ENCODE assay signal across 16 cellular contexts in the genomic region with DNA sequence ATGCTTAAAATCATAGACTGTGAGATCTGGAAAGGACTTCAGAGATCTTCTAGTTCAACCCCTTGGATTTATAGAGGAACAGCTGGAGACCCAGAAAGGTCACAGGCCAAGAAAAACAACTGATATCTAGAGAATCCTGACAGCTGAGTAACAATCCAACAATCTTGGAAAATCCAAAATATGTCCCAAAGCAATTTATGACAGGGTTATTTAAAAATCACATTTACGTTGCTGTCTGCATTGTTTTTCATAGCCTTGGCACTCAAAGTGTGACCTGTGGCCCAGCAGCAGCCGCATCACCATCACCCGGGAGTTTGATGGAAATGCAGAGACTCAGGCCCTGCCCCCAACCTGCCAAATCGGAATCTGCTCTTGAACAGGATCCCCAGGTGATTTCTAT.
DNase-seq lines count a peak whose midpoint lies in the region; ATAC-seq and TF ChIP-seq lines count a peak whose summit lies in the region.
"Had no signal": no experiment of that assay in that cellular context is flagged by ENCODE, and none has a peak within 500 bp of the region (broad histone marks: within the 10 kb centered on the region; RNA-seq: fewer than 3 reads in every experiment).

No MANE protein-coding gene starts in this region.

- peaks cover 23% of the 10 kb centered on the region for H3K36me3 ChIP-seq in skeletal muscle satellite cell (ENCODE audit: insufficient read depth, low read length)
- no peaks in the 10 kb centered on the region for H3K36me3 ChIP-seq in H7 (replicated peaks; ENCODE audit: control insufficient read depth, insufficient read depth, low read length)
- H3K36me3 ChIP-seq: transverse colon had no signal

- ATAC-seq in WTC11, result 0 out of 2 replicates have a peak, but pooled peaks have one; percentile 26
- no peak for ATAC-seq in naive thymus-derived CD8-positive, alpha-beta T cell
- ATAC-seq: activated CD8-positive, alpha-beta memory T cell treated with anti-CD3 and anti-CD28 coated beads, Interleukin-2, amount 10 ng/mL, durations not matched to agents 7 days and 5 days; natural killer cell had no signal

- peaks cover 57% of the 10 kb centered on the region for H3K4me1 ChIP-seq in skeletal muscle satellite cell (ENCODE audit: control insufficient read depth, insufficient read depth, low read length)

- H3K9ac ChIP-seq in skeletal muscle satellite cell (ENCODE audit: low read depth, low read length), result peak overlapping the region; percentile 89

- no peak overlapping the region for H3K4me3 ChIP-seq in fibroblast of villous mesenchyme (ENCODE audit: low read depth, low read length)
- peak overlapping the region; percentile 22 for H3K4me3 ChIP-seq in skeletal muscle satellite cell (ENCODE audit: low read length)
- H3K4me3 ChIP-seq in H7 (ENCODE audit: insufficient read depth, low read depth, low read length), result no peak overlapping the region
- H3K4me3 ChIP-seq: transverse colon had no signal

- DNase-seq in HS-5 (ENCODE audit: low read depth) (peak; percentile 64), WTC11 (ENCODE audit: low spot score) (no peak), fibroblast of villous mesenchyme (ENCODE audit: low read depth) (peak; percentile 88), H7 (no peak)
- DNase-seq in stimulated activated CD4-positive, alpha-beta T cell treated with anti-CD3 and anti-CD28 coated beads, Interleukin-2, amount 100 ng/mL, for 48 hours, result no peak
- no peak for DNase-seq in naive thymus-derived CD8-positive, alpha-beta T cell
- DNase-seq: activated B cell treated with CpG ODN at 0.5 μM for 24 hours; activated CD8-positive, alpha-beta memory T cell treated with anti-CD3 and anti-CD28 coated beads, Interleukin-2, amount 10 ng/mL, durations not matched to agents 7 days and 5 days; CD4-positive, CD25-positive, alpha-beta regulatory T cell; DND-41; glutamatergic neuron; MM.1S; natural killer cell; transverse colon had no signal

- peak overlapping the region; percentile 68 for H3K4me2 ChIP-seq in skeletal muscle satellite cell (ENCODE audit: low read length)

- H3K27ac Mint-ChIP-seq in WTC11, result no peak overlapping the region
- no peak overlapping the region for H3K27ac Mint-ChIP-seq in naive thymus-derived CD8-positive, alpha-beta T cell
- H3K27ac Mint-ChIP-seq: activated B cell treated with CpG ODN at 0.5 μM for 24 hours; activated CD8-positive, alpha-beta memory T cell treated with anti-CD3 and anti-CD28 coated beads, Interleukin-2, amount 10 ng/mL, durations not matched to agents 7 days and 5 days; CD4-positive, CD25-positive, alpha-beta regulatory T cell; natural killer cell had no signal

- CTCF ChIA-PET in WTC11 (lab: Charles Lee), result no interaction called here

- POLR2A ChIA-PET in WTC11 (lab: Charles Lee), result no interaction called here
- POLR2A ChIA-PET in naive thymus-derived CD8-positive, alpha-beta T cell (lab: Charles Lee), result no interaction called here

- TF ChIP-seq CTCF in WTC11 (IDR thresholded peaks at IDR 0.05) (no peak), fibroblast of villous mesenchyme (IDR thresholded peaks at IDR 0.05; ENCODE audit: insufficient read depth, low read depth, low read length) (no peak)

- peaks cover 8% of the 10 kb centered on the region; the same call in 1 of the 2 replicates for H3K9me3 Mint-ChIP-seq in WTC11
- peaks cover 0 to 15% (median 0%) of the 10 kb centered on the region in 9 donors for H3K9me3 Mint-ChIP-seq in naive thymus-derived CD8-positive, alpha-beta T cell
- H3K9me3 Mint-ChIP-seq: activated B cell treated with CpG ODN at 0.5 μM for 24 hours had no signal

- no peaks in the 10 kb centered on the region for H3K9me3 ChIP-seq in skeletal muscle satellite cell (replicated peaks; ENCODE audit: low read length)
- H3K9me3 ChIP-seq: transverse colon had no signal

- no peaks in the 10 kb centered on the region for H3K27me3 Mint-ChIP-seq in WTC11 (ENCODE audit: low read depth)
- peaks cover 0 to 6% (median 2%) of the 10 kb centered on the region in 5 donors for H3K27me3 Mint-ChIP-seq in naive thymus-derived CD8-positive, alpha-beta T cell
- H3K27me3 Mint-ChIP-seq: brain; CD4-positive, CD25-positive, alpha-beta regulatory T cell had no signal

- no peaks in the 10 kb centered on the region for H3K27me3 ChIP-seq in skeletal muscle satellite cell (ENCODE audit: control insufficient read depth, insufficient read depth, low read length)
- H3K27me3 ChIP-seq in H7 (ENCODE audit: control insufficient read depth, insufficient read depth, low read length), result no peaks in the 10 kb centered on the region
- H3K27me3 ChIP-seq: transverse colon had no signal

- no peak overlapping the region for H3K4me3 Mint-ChIP-seq in WTC11
- H3K4me3 Mint-ChIP-seq in naive thymus-derived CD8-positive, alpha-beta T cell, result no peak overlapping the region
- H3K4me3 Mint-ChIP-seq: activated B cell treated with CpG ODN at 0.5 μM for 24 hours; activated CD8-positive, alpha-beta memory T cell treated with anti-CD3 and anti-CD28 coated beads, Interleukin-2, amount 10 ng/mL, durations not matched to agents 7 days and 5 days; CD4-positive, CD25-positive, alpha-beta regulatory T cell; natural killer cell had no signal

- no peaks in the 10 kb centered on the region for H3K36me3 Mint-ChIP-seq in WTC11
- no peaks in the 10 kb centered on the region for H3K36me3 Mint-ChIP-seq in naive thymus-derived CD8-positive, alpha-beta T cell
- H3K36me3 Mint-ChIP-seq: activated CD8-positive, alpha-beta memory T cell treated with anti-CD3 and anti-CD28 coated beads, Interleukin-2, amount 10 ng/mL, durations not matched to agents 7 days and 5 days; CD4-positive, CD25-positive, alpha-beta regulatory T cell; natural killer cell had no signal

- H3K4me1 Mint-ChIP-seq in WTC11, result peaks cover 2% of the 10 kb centered on the region; the same call in 1 of the 2 replicates
- no peaks in the 10 kb centered on the region for H3K4me1 Mint-ChIP-seq in naive thymus-derived CD8-positive, alpha-beta T cell
- H3K4me1 Mint-ChIP-seq: activated B cell treated with CpG ODN at 0.5 μM for 24 hours; activated CD8-positive, alpha-beta memory T cell treated with anti-CD3 and anti-CD28 coated beads, Interleukin-2, amount 10 ng/mL, durations not matched to agents 7 days and 5 days; CD4-positive, CD25-positive, alpha-beta regulatory T cell; natural killer cell had no signal

TF ChIP-seq in WTC11, 78 proteins besides CTCF, POLR2A, EP300 and RAD21:
- no peak for TF ChIP-seq KAT7 (CRISPR knock-in tag; IDR thresholded peaks at IDR 0.05; ENCODE audit: borderline replicate concordance)
- no peak for TF ChIP-seq ETV6 (CRISPR knock-in tag; IDR thresholded peaks at IDR 0.05)
- TF ChIP-seq, protein P1, sequence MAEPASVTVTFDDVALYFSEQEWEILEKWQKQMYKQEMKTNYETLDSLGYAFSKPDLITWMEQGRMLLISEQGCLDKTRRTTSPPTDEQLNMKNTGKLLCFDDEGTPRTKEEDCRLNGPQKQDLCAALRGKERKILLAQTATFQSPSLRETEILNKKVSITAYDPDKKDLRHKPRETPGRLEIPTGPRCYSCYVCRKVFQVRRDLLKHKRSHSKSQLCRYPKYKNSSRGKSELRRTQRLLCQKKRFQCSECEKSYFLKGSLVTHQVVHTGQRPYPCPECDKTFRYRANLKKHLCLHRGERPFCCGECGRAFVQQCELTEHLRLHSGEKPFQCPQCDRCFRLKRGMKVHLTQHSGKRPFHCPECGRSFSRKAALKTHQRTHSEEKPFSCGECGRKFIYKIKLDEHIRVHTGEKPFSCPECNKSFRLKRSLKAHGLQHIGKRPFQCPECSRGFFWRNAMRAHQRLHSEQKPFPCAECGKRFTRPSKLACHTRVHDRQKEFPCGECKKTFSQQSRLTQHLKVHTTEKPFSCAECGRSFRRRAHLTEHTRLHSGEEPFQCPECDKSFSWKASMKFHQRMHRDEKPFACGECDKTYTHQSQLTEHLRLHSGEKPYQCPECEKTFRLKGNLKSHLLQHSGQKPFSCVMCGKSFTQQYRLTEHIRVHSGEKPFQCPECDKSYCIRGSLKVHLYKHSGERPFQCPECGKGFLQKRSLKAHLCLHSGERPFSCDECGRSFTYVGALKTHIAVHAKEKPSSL (CRISPR knock-in tag; conservative IDR thresholded peaks at IDR 0.05), result no peak
- TF ChIP-seq CREM (CRISPR knock-in tag; IDR thresholded peaks at IDR 0.05), result no peak
- TF ChIP-seq, protein P2, sequence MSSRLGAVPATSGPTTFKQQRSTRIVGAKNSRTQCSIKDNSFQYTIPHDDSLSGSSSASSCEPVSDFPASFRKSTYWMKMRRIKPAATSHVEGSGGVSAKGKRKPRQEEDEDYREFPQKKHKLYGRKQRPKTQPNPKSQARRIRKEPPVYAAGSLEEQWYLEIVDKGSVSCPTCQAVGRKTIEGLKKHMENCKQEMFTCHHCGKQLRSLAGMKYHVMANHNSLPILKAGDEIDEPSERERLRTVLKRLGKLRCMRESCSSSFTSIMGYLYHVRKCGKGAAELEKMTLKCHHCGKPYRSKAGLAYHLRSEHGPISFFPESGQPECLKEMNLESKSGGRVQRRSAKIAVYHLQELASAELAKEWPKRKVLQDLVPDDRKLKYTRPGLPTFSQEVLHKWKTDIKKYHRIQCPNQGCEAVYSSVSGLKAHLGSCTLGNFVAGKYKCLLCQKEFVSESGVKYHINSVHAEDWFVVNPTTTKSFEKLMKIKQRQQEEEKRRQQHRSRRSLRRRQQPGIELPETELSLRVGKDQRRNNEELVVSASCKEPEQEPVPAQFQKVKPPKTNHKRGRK (CRISPR knock-in tag; IDR thresholded peaks at IDR 0.05; ENCODE audit: borderline replicate concordance), result no peak
- no peak for TF ChIP-seq RELA (CRISPR knock-in tag; IDR thresholded peaks at IDR 0.05; ENCODE audit: borderline replicate concordance)
- TF ChIP-seq, protein P3, sequence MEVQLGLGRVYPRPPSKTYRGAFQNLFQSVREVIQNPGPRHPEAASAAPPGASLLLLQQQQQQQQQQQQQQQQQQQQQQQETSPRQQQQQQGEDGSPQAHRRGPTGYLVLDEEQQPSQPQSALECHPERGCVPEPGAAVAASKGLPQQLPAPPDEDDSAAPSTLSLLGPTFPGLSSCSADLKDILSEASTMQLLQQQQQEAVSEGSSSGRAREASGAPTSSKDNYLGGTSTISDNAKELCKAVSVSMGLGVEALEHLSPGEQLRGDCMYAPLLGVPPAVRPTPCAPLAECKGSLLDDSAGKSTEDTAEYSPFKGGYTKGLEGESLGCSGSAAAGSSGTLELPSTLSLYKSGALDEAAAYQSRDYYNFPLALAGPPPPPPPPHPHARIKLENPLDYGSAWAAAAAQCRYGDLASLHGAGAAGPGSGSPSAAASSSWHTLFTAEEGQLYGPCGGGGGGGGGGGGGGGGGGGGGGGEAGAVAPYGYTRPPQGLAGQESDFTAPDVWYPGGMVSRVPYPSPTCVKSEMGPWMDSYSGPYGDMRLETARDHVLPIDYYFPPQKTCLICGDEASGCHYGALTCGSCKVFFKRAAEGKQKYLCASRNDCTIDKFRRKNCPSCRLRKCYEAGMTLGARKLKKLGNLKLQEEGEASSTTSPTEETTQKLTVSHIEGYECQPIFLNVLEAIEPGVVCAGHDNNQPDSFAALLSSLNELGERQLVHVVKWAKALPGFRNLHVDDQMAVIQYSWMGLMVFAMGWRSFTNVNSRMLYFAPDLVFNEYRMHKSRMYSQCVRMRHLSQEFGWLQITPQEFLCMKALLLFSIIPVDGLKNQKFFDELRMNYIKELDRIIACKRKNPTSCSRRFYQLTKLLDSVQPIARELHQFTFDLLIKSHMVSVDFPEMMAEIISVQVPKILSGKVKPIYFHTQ (CRISPR knock-in tag; IDR thresholded peaks at IDR 0.05), result no peak

Comparison
In these comparisons a context has a peak if more than half of its experiments do, and no peak if none do; other contexts are left out.
1. DNase-seq: peak in HS-5 (single experiment) and fibroblast of villous mesenchyme (single experiment); none in WTC11 (single experiment), H7 (single experiment), stimulated activated CD4-positive, alpha-beta T cell treated with anti-CD3 and anti-CD28 coated beads, Interleukin-2, amount 100 ng/mL, for 48 hours (0 of 2) and naive thymus-derived CD8-positive, alpha-beta T cell (0 of 10).